1 cellular context compared by ENCODE assay signal in the genomic region with DNA sequence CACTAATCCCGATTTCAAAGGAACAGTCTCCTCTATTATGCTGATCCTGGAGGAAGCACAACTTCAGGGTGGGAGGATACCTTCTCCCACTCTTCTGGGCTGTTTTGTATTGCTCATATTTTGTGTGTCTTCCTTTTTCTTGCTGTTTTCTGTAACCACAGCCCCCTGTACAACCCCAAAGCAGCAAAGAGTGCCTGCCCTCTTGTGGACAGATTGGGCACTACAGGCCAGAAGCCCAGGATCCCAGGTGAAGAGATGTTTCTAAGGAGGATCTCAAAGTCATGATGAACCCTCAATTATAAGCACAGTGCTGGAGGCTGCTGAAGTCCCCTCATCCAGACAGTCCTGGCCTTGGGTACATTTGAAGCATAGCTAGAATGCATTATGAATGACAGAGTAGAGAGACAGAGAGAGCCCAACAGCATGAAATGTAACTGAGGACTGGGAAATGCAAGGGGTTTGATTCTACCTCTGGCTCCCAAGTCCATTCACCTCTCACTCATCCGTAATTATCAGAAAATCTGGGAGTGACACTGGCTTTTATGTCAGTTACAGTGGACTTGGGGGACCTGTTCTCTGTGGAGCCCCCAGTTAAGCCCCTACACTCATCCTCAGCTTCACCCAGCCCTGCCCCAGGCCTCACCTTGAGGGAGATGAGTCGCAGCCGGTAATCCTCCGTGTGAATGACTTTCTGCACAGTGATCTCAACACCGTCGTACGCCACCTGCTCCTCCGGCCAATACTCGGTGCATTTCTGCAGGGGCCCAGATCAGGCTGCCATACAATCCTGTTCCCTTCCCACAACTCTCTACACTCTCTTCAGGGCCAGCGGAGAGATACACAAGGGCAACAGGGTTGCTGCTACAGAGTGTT.
TF ChIP-seq lines count a peak whose summit lies in the region.

No MANE protein-coding gene starts in this region.

TF ChIP-seq in GM23338, 12 proteins besides CTCF, POLR2A, EP300 and RAD21 (continued from another document):
- TF ChIP-seq, protein P1, sequence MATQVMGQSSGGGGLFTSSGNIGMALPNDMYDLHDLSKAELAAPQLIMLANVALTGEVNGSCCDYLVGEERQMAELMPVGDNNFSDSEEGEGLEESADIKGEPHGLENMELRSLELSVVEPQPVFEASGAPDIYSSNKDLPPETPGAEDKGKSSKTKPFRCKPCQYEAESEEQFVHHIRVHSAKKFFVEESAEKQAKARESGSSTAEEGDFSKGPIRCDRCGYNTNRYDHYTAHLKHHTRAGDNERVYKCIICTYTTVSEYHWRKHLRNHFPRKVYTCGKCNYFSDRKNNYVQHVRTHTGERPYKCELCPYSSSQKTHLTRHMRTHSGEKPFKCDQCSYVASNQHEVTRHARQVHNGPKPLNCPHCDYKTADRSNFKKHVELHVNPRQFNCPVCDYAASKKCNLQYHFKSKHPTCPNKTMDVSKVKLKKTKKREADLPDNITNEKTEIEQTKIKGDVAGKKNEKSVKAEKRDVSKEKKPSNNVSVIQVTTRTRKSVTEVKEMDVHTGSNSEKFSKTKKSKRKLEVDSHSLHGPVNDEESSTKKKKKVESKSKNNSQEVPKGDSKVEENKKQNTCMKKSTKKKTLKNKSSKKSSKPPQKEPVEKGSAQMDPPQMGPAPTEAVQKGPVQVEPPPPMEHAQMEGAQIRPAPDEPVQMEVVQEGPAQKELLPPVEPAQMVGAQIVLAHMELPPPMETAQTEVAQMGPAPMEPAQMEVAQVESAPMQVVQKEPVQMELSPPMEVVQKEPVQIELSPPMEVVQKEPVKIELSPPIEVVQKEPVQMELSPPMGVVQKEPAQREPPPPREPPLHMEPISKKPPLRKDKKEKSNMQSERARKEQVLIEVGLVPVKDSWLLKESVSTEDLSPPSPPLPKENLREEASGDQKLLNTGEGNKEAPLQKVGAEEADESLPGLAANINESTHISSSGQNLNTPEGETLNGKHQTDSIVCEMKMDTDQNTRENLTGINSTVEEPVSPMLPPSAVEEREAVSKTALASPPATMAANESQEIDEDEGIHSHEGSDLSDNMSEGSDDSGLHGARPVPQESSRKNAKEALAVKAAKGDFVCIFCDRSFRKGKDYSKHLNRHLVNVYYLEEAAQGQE (IDR thresholded peaks at IDR 0.05; ENCODE audit: unreplicated experiment): no peak
- no peak for TF ChIP-seq ZNF114 (CRISPR knock-in tag; IDR thresholded peaks at IDR 0.05)
- no peak for TF ChIP-seq STAT1 (IDR thresholded peaks at IDR 0.05; ENCODE audit: unreplicated experiment)
- no peak for TF ChIP-seq POLR2AphosphoS5 (IDR thresholded peaks at IDR 0.05; ENCODE audit: low read depth)
- TF ChIP-seq ZNF331 (CRISPR knock-in tag; IDR thresholded peaks at IDR 0.05; ENCODE audit: low read depth): no peak
- TF ChIP-seq JUNB (IDR thresholded peaks at IDR 0.05; ENCODE audit: unreplicated experiment): no peak
- TF ChIP-seq CREB1 (CRISPR knock-in tag; IDR thresholded peaks at IDR 0.05; ENCODE audit: low read depth): no peak
- TF ChIP-seq, protein P2, sequence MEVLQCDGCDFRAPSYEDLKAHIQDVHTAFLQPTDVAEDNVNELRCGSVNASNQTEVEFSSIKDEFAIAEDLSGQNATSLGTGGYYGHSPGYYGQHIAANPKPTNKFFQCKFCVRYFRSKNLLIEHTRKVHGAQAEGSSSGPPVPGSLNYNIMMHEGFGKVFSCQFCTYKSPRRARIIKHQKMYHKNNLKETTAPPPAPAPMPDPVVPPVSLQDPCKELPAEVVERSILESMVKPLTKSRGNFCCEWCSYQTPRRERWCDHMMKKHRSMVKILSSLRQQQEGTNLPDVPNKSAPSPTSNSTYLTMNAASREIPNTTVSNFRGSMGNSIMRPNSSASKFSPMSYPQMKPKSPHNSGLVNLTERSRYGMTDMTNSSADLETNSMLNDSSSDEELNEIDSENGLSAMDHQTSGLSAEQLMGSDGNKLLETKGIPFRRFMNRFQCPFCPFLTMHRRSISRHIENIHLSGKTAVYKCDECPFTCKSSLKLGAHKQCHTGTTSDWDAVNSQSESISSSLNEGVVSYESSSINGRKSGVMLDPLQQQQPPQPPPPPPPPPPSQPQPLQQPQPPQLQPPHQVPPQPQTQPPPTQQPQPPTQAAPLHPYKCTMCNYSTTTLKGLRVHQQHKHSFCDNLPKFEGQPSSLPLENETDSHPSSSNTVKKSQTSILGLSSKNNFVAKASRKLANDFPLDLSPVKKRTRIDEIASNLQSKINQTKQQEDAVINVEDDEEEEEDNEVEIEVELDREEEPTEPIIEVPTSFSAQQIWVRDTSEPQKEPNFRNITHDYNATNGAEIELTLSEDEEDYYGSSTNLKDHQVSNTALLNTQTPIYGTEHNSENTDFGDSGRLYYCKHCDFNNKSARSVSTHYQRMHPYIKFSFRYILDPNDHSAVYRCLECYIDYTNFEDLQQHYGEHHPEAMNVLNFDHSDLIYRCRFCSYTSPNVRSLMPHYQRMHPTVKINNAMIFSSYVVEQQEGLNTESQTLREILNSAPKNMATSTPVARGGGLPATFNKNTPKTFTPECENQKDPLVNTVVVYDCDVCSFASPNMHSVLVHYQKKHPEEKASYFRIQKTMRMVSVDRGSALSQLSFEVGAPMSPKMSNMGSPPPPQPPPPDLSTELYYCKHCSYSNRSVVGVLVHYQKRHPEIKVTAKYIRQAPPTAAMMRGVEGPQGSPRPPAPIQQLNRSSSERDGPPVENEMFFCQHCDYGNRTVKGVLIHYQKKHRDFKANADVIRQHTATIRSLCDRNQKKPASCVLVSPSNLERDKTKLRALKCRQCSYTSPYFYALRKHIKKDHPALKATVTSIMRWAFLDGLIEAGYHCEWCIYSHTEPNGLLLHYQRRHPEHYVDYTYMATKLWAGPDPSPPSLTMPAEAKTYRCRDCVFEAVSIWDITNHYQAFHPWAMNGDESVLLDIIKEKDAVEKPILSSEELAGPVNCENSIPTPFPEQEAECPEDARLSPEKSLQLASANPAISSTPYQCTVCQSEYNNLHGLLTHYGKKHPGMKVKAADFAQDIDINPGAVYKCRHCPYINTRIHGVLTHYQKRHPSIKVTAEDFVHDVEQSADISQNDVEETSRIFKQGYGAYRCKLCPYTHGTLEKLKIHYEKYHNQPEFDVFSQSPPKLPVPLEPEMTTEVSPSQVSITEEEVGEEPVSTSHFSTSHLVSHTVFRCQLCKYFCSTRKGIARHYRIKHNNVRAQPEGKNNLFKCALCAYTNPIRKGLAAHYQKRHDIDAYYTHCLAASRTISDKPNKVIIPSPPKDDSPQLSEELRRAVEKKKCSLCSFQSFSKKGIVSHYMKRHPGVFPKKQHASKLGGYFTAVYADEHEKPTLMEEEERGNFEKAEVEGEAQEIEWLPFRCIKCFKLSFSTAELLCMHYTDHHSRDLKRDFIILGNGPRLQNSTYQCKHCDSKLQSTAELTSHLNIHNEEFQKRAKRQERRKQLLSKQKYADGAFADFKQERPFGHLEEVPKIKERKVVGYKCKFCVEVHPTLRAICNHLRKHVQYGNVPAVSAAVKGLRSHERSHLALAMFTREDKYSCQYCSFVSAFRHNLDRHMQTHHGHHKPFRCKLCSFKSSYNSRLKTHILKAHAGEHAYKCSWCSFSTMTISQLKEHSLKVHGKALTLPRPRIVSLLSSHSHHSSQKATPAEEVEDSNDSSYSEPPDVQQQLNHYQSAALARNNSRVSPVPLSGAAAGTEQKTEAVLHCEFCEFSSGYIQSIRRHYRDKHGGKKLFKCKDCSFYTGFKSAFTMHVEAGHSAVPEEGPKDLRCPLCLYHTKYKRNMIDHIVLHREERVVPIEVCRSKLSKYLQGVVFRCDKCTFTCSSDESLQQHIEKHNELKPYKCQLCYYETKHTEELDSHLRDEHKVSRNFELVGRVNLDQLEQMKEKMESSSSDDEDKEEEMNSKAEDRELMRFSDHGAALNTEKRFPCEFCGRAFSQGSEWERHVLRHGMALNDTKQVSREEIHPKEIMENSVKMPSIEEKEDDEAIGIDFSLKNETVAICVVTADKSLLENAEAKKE (CRISPR knock-in tag; IDR thresholded peaks at IDR 0.05): no peak
